Comparison of ENCODE assay signal across 1 cellular context in the genomic region with DNA sequence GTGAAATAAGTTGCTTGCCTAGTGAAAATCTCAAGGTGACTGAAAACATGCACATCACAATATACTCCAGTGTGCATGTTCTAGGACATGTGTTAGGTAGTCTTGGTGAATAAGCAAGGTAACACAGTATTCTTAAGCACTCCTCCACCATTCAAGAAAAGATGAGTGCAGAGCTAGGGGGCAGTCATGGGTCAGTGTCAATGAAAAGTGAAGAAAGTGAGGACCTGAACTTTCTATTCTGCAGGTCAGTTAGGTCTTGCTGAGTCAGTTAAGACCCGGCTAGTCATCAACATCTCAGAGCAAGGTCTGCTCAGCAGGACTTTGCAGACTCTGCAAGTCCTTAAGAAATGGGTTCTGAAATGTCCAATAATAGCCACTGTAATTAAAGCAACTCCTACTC.
TF ChIP-seq lines count a peak whose summit lies in the region.

No MANE protein-coding gene starts in this region.

TF ChIP-seq in GM23338, 12 proteins besides CTCF, POLR2A, EP300 and RAD21:
- peak; percentile 17; the same call in 1 of the 2 replicates for TF ChIP-seq ZNF462 (CRISPR knock-in tag; IDR thresholded peaks at IDR 0.05)
